In the genomic region with DNA sequence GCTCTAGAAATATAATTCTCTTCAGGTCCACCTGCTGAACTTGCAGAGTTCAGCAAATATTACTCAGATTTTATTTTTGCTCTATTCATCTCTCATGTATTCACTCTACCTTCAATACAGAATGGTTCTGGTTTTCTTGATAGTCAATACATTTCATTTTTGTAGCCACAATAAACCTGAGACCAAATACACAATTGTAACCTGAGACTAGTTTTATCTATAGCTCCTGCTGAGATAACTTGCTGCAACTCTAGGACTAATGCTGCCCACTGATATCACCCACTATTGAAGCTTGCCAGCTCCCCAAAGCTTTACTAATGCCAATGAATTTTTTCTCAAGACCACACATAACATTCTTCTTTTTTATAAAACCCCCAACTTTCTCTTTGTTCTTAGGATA, we compare ENCODE assay signal across 26 cellular contexts.
"Had no signal": no experiment of that assay in that cellular context is flagged by ENCODE, and none has a peak within 500 bp of the region (broad histone marks: within the 10 kb centered on the region; RNA-seq: fewer than 3 reads in every experiment).

No MANE protein-coding gene starts in this region.

- H3K36me3 ChIP-seq: neural progenitor cell, ovary, right lobe of liver, sigmoid colon, suprapubic skin, tibial artery, transverse colon, upper lobe of right lung, uterus had no signal

- H3K9ac ChIP-seq: neural progenitor cell, parathyroid adenoma had no signal

- DNase-seq: natural killer cell; occipital lobe; ovary; posterior cingulate gyrus; psoas muscle; right cardiac atrium; right lobe of liver; sigmoid colon; small intestine; stimulated activated CD4-positive, alpha-beta T cell treated with anti-CD3 and anti-CD28 coated beads, Interleukin-15, amount 100 ng/mL, for 24 hours; stimulated activated CD4-positive, alpha-beta T cell treated with anti-CD3 and anti-CD28 coated beads, Interleukin-2, amount 100 ng/mL, for 24 hours; stimulated activated CD4-positive, alpha-beta T cell treated with anti-CD3 and anti-CD28 coated beads, Interleukin-2, amount 100 ng/mL, for 48 hours; stimulated activated CD4-positive, alpha-beta T cell treated with anti-CD3 and anti-CD28 coated beads, Interleukin-4, amount 100 ng/mL, for 24 hours; stimulated activated naive B cell treated with anti-CD40 and anti-IgM and Interleukin-4, amounts not matched to agents 10 μg/mL and 1 μg/mL and 100 μg/mL, for 72 hours; stimulated activated naive CD4-positive, alpha-beta T cell treated with Interleukin-2 at 50 U/mL for 16 hours; stimulated activated naive CD8-positive, alpha-beta T cell treated with anti-CD3 and anti-CD28 coated beads, Interleukin-15, amount 100 ng/mL, for 72 hours; substantia nigra; testis; tibial artery; transverse colon; upper lobe of right lung; uterus had no signal

- ATAC-seq: natural killer cell; psoas muscle; right cardiac atrium; right lobe of liver; stimulated activated effector memory CD8-positive, alpha-beta T cell treated with anti-CD3 and anti-CD28 coated beads, Interleukin-12 subunit alpha, Interleukin-12 subunit beta, amount 100 ng/mL, for 72 hours; stimulated activated naive B cell treated with anti-CD40 and anti-IgM and Interleukin-4, amounts not matched to agents 10 μg/mL and 1 μg/mL and 100 μg/mL, for 72 hours; stimulated activated naive CD8-positive, alpha-beta T cell treated with anti-CD3 and anti-CD28 coated beads, Interleukin-15, amount 100 ng/mL, for 72 hours; upper lobe of right lung had no signal

- H3K4me1 ChIP-seq: parathyroid adenoma, psoas muscle, right lobe of liver, sigmoid colon, suprapubic skin, testis, upper lobe of right lung, uterus had no signal

- H3K4me2 ChIP-seq: neural progenitor cell had no signal

- H3K4me3 ChIP-seq: neural progenitor cell, ovary, psoas muscle, right lobe of liver, sigmoid colon, suprapubic skin, testis, tibial artery, transverse colon, upper lobe of right lung, uterus had no signal

- H3K79me2 ChIP-seq: parathyroid adenoma had no signal

- H3K27me3 ChIP-seq: neural progenitor cell, ovary, right lobe of liver, sigmoid colon, suprapubic skin, testis, tibial artery, transverse colon, upper lobe of right lung, uterus had no signal

- H3K27ac ChIP-seq: neural progenitor cell, ovary, parathyroid adenoma, psoas muscle, right lobe of liver, sigmoid colon, suprapubic skin, testis, tibial artery, transverse colon, upper lobe of right lung, uterus had no signal
